In the genomic region with DNA sequence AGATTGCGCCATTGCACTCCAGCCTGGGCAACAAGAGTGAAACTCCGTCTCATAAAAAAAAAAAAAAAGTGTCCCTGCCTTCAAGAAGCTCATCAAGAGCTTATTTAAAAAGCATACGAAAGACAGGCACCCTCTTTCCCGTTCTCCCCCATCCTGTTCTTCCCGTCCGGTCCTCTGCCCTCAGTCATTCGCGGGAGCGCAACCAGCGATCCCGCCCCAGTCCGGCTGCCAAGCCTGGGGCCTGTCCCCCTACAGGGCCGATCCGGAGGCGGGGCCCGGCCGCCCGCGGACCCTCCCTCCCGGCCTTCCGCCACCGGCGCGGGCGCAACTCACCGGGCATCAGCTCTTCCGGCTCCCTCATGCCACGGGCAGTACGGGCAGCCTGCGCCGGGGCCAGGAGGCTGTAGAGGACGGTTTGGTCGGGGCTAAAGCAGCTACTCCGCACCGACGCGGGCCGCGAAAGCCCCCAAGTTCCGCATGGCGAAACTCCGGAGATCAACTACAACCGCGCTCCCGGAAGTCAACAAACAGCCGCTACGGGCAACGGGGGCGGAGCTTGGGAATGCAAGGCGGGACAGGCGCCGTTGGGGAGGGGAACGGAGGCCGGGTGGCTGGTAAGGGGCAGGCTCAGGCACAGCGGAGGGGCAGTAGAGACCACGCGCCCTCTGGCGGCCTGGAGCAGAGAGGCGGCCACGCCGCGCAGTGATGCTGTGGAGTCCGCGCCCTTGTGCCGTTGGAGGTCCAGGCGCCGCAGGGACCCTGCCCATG, we compare ENCODE assay signal across 8 cellular contexts. TPM values are rescaled to one million over a fixed set of nuclear protein-coding genes. Genes with fewer than 3 reads are reported as not detected.
DNase-seq lines count a peak whose midpoint lies in the region; ATAC-seq and TF ChIP-seq lines count a peak whose summit lies in the region.

A gene with protein sequence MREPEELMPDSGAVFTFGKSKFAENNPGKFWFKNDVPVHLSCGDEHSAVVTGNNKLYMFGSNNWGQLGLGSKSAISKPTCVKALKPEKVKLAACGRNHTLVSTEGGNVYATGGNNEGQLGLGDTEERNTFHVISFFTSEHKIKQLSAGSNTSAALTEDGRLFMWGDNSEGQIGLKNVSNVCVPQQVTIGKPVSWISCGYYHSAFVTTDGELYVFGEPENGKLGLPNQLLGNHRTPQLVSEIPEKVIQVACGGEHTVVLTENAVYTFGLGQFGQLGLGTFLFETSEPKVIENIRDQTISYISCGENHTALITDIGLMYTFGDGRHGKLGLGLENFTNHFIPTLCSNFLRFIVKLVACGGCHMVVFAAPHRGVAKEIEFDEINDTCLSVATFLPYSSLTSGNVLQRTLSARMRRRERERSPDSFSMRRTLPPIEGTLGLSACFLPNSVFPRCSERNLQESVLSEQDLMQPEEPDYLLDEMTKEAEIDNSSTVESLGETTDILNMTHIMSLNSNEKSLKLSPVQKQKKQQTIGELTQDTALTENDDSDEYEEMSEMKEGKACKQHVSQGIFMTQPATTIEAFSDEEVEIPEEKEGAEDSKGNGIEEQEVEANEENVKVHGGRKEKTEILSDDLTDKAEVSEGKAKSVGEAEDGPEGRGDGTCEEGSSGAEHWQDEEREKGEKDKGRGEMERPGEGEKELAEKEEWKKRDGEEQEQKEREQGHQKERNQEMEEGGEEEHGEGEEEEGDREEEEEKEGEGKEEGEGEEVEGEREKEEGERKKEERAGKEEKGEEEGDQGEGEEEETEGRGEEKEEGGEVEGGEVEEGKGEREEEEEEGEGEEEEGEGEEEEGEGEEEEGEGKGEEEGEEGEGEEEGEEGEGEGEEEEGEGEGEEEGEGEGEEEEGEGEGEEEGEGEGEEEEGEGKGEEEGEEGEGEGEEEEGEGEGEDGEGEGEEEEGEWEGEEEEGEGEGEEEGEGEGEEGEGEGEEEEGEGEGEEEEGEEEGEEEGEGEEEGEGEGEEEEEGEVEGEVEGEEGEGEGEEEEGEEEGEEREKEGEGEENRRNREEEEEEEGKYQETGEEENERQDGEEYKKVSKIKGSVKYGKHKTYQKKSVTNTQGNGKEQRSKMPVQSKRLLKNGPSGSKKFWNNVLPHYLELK (minus strand): TSS at position 503 of the 768 bp plus-strand sequence. CDS start 142 bp downstream, at position 361.

- CTCF ChIA-PET in GM10248 (lab: Yijun Ruan, JAX) = interaction anchor here (0.6 to 3.0 kb wide), 38 partner anchors 9 to 1838 kb away, joined by 3 to 17 read pairs (median 4); a partner anchor contains a TSS

- peak within 1 kb of the TSS; percentile 82 for H3K4me2 ChIP-seq in osteoblast (ENCODE audit: insufficient read depth, low read length)

- POLR2A ChIA-PET in GM10248 (lab: Yijun Ruan, JAX) = no interaction called here

- H3K27ac ChIP-seq in SK-N-MC (no peak within 1 kb of the TSS), osteoblast (ENCODE audit: low read depth, low read length) (peak within 1 kb of the TSS; percentile 83), testis (peak within 1 kb of the TSS; percentile 29 to 72)

- ATAC-seq in HG02588 (IDR thresholded peaks at IDR 0.05; ENCODE audit: unreplicated experiment) = peak; percentile 97
- ATAC-seq in activated naive CD4-positive, alpha-beta T cell treated with anti-CD3 and anti-CD28 coated beads, Interleukin-2, amount 50 U/mL, for 72 hours = peak; percentile 95 to 98

- DNase-seq in GM10248 (ENCODE audit: extremely low spot score) (peak; percentile 90), NB4 (ENCODE audit: low read depth) (peak; percentile 95), SK-N-MC (ENCODE audit: low read depth, low spot score) (peak; percentile 39), glutamatergic neuron (peak; percentile 95), osteoblast (ENCODE audit: insufficient read length, low spot score, missing footprints) (peak; percentile 96), testis (peak; percentile 95)
- peak; percentile 84 to 89 for DNase-seq in activated naive CD4-positive, alpha-beta T cell treated with anti-CD3 and anti-CD28 coated beads, Interleukin-2, amount 50 U/mL, for 72 hours (ENCODE audit: low spot score in 2 of 2)

- H3K4me3 ChIP-seq in NB4 (ENCODE audit: low read depth, low read length) (peak within 1 kb of the TSS; percentile 92), SK-N-MC (peak within 1 kb of the TSS; percentile 83), osteoblast (ENCODE audit: insufficient read depth, low read length) (peak within 1 kb of the TSS; percentile 83), testis (peak within 1 kb of the TSS; percentile 70 to 73)

- no peaks in the 10 kb centered on the region for H3K36me3 Mint-ChIP-seq in activated naive CD4-positive, alpha-beta T cell treated with anti-CD3 and anti-CD28 coated beads, Interleukin-2, amount 50 U/mL, for 72 hours
- H3K36me3 Mint-ChIP-seq in glutamatergic neuron (ENCODE audit: unreplicated experiment) = no peaks in the 10 kb centered on the region

- H3K4me1 Mint-ChIP-seq in glutamatergic neuron (ENCODE audit: low read depth, unreplicated experiment) = no peaks in the 10 kb centered on the region

- H3K9ac ChIP-seq in SK-N-MC (ENCODE audit: insufficient read length) = peak within 1 kb of the TSS; percentile 63

- no peaks in the 10 kb centered on the region for H3K27me3 Mint-ChIP-seq in glutamatergic neuron (ENCODE audit: unreplicated experiment)

- peak; percentile 64 for TF ChIP-seq POLR2A in NB4 (IDR thresholded peaks at IDR 0.05; ENCODE audit: extremely low read depth, insufficient read length)
- no peak for TF ChIP-seq POLR2A in testis (IDR thresholded peaks at IDR 0.05)

- H3K9me3 Mint-ChIP-seq in activated naive CD4-positive, alpha-beta T cell treated with anti-CD3 and anti-CD28 coated beads, Interleukin-2, amount 50 U/mL, for 72 hours = no peaks in the 10 kb centered on the region
- H3K9me3 Mint-ChIP-seq in glutamatergic neuron (ENCODE audit: unreplicated experiment) = no peaks in the 10 kb centered on the region

- peak within 1 kb of the TSS; percentile 88 for H3K4me3 Mint-ChIP-seq in glutamatergic neuron (ENCODE audit: unreplicated experiment)

- H2AFZ ChIP-seq in osteoblast (ENCODE audit: low read length) = peak within 1 kb of the TSS; percentile 87

- no peaks in the 10 kb centered on the region for H3K36me3 ChIP-seq in SK-N-MC (ENCODE audit: insufficient read depth, low read length)
- H3K36me3 ChIP-seq in osteoblast (ENCODE audit: insufficient read depth, low read length) = no peaks in the 10 kb centered on the region
- no peaks in the 10 kb centered on the region for H3K36me3 ChIP-seq in testis (ENCODE audit: low read depth, missing control alignments)

- TF ChIP-seq CTCF in GM10248 (IDR thresholded peaks at IDR 0.05; ENCODE audit: control extremely low read depth, extremely low read depth, low read depth, missing control alignments) = peak; percentile 73
- TF ChIP-seq CTCF in NB4 (IDR thresholded peaks at IDR 0.05; ENCODE audit: low read depth, low read length) = peak; percentile 61
- TF ChIP-seq CTCF in glutamatergic neuron (IDR thresholded peaks at IDR 0.05; ENCODE audit: partially characterized antibody, unreplicated experiment) = peak; percentile 73
- TF ChIP-seq CTCF in osteoblast (IDR thresholded peaks at IDR 0.05; ENCODE audit: extremely low read depth, low read depth, low read length) = peak; percentile 63
- peak; percentile 67 to 74 (median 73) for TF ChIP-seq CTCF in testis (IDR thresholded peaks at IDR 0.05)

- intact Hi-C loops in testis (cut with DNase I; ENCODE audit: low total_unique reads) = no loop called here

- peak within 1 kb of the TSS; percentile 95 to 98 for H3K27ac Mint-ChIP-seq in activated naive CD4-positive, alpha-beta T cell treated with anti-CD3 and anti-CD28 coated beads, Interleukin-2, amount 50 U/mL, for 72 hours
- no peak within 1 kb of the TSS for H3K27ac Mint-ChIP-seq in glutamatergic neuron (ENCODE audit: unreplicated experiment)

- H3K79me2 ChIP-seq in osteoblast (ENCODE audit: insufficient read depth, low read length) = peaks cover 5% of the 10 kb centered on the region

- H3K4me1 ChIP-seq in osteoblast (ENCODE audit: insufficient read depth, low read length) (no peaks in the 10 kb centered on the region), testis (no peaks in the 10 kb centered on the region)

- no peaks in the 10 kb centered on the region for H3K27me3 ChIP-seq in osteoblast (ENCODE audit: insufficient read depth, low read length)
- no peaks in the 10 kb centered on the region for H3K27me3 ChIP-seq in testis

- H4K20me1 ChIP-seq in osteoblast (ENCODE audit: insufficient read depth, low read length) = no peaks in the 10 kb centered on the region

- 0 to 3% methylated on average over 1 to 29 of the region's 67 CpGs for WGBS in testis, 2 donors

- no peaks in the 10 kb centered on the region for H3K9me3 ChIP-seq in SK-N-MC (ENCODE audit: low read depth, low read length)
- no peaks in the 10 kb centered on the region for H3K9me3 ChIP-seq in osteoblast (ENCODE audit: low read depth, low read length)
- H3K9me3 ChIP-seq in testis = no peaks in the 10 kb centered on the region

RNA-seq across cellular contexts. Expression of the gene that starts here (rescaled TPM):
- total RNA-seq in activated naive CD4-positive, alpha-beta T cell treated with anti-CD3 and anti-CD28 coated beads, Interleukin-2, amount 50 U/mL, for 72 hours = 1 to 10 TPM; 6.3 to 8.0 TPM
- total RNA-seq in glutamatergic neuron (ENCODE audit: unreplicated experiment) (4.6 TPM), osteoblast (7.4 and 8.0 TPM in 2 replicates), testis (10 to 100 TPM; 21.0 to 25.6 TPM)
- 8.0 TPM for polyA plus RNA-seq in testis (ENCODE audit: insufficient read depth, low read depth, low replicate concordance)

Comparison
In these comparisons a context has a peak if more than half of its experiments do, and no peak if none do; other contexts are left out.
1. DNase-seq: peak in every context shown above with its lines; median percentile 96 in osteoblast; 95 in NB4; 95 in glutamatergic neuron; 95 in testis; 90 in GM10248; 86 in activated naive CD4-positive, alpha-beta T cell treated with anti-CD3 and anti-CD28 coated beads, Interleukin-2, amount 50 U/mL, for 72 hours; 39 in SK-N-MC.